In genomic region chr17:38871247-38871991, GRCh38 we compare ENCODE assay signal across 1 cellular context.
A peak's percentile ranks its signal among the peaks of the same experiment; 100 is the strongest.
TF ChIP-seq lines count a peak whose summit lies in the region.

No MANE protein-coding gene starts in this region.

TF ChIP-seq in K562, 482 proteins besides CTCF, POLR2A, EP300 and RAD21 (continued from another document and continues in another):
- no peak for TF ChIP-seq MLX (CRISPR knock-in tag; conservative IDR thresholded peaks at IDR 0.05)
- peak in 1 of 2 experiments; percentile 58; a peak in 3 of 4 replicates for TF ChIP-seq MNT (conservative IDR thresholded peaks at IDR 0.05)
- TF ChIP-seq MYBL2 (IDR thresholded peaks at IDR 0.05; ENCODE audit: low read depth): no peak
- TF ChIP-seq MYBL2 (CRISPR knock-in tag; IDR thresholded peaks at IDR 0.05; ENCODE audit: borderline replicate concordance): no peak
- peak; percentile 58; the same call in 1 of the 2 replicates for TF ChIP-seq POLR2AphosphoS5 (IDR thresholded peaks at IDR 0.05; ENCODE audit: control insufficient read depth, insufficient read depth, low read depth, low read length)
- no peak for TF ChIP-seq NONO (IDR thresholded peaks at IDR 0.05; ENCODE audit: low read depth in 2 of 2, low read length in 1 of 2)
- no peak for TF ChIP-seq IFI16 (CRISPR knock-in tag; IDR thresholded peaks at IDR 0.05)
- TF ChIP-seq RCOR1 (IDR thresholded peaks at IDR 0.05; ENCODE audit: borderline replicate concordance in 1 of 2, low read depth in 2 of 2, low read length in 2 of 2): peak in 1 of 2 experiments; percentile 87; a peak in 2 of 4 replicates
- peak; percentile 64; the same call in 1 of the 2 replicates for TF ChIP-seq CTBP1 (IDR thresholded peaks at IDR 0.05; ENCODE audit: borderline replicate concordance)
- peak; percentile 72 for TF ChIP-seq NFRKB (IDR thresholded peaks at IDR 0.05; ENCODE audit: low read depth)
- peak; percentile 37 to 53 for TF ChIP-seq MAZ (CRISPR knock-in tag; conservative IDR thresholded peaks at IDR 0.05 in 1 of 2, IDR thresholded peaks at IDR 0.05 in 1 of 2)
- TF ChIP-seq SLC30A9 (CRISPR knock-in tag; IDR thresholded peaks at IDR 0.05): no peak
- TF ChIP-seq PHB2 (IDR thresholded peaks at IDR 0.05; ENCODE audit: low read depth): no peak
- TF ChIP-seq ATF6 (CRISPR knock-in tag; IDR thresholded peaks at IDR 0.05): no peak
- TF ChIP-seq ZNF197 (CRISPR knock-in tag; IDR thresholded peaks at IDR 0.05; ENCODE audit: low read depth): no peak
- TF ChIP-seq CREBBP (IDR thresholded peaks at IDR 0.05; ENCODE audit: low read depth, low read length): no peak
- no peak for TF ChIP-seq NFIX (CRISPR knock-in tag; IDR thresholded peaks at IDR 0.05; ENCODE audit: low read depth)
- no peak for TF ChIP-seq SAP30 (IDR thresholded peaks at IDR 0.05; ENCODE audit: borderline replicate concordance, insufficient read depth, low read depth, low read length, poor library complexity, severe bottlenecking)
- no peak for TF ChIP-seq ZFPM2 (CRISPR knock-in tag; IDR thresholded peaks at IDR 0.05)
- no peak for TF ChIP-seq SNIP1 (IDR thresholded peaks at IDR 0.05; ENCODE audit: low read depth)
- TF ChIP-seq EGR1 (conservative IDR thresholded peaks at IDR 0.05): peak; percentile 70
- 0 out of 4 replicates have a peak, but pooled peaks of 1 of the 2 experiments have one; percentile 68 for TF ChIP-seq ARNT (IDR thresholded peaks at IDR 0.05)
- TF ChIP-seq MTA3 (IDR thresholded peaks at IDR 0.05; ENCODE audit: borderline replicate concordance): peak; percentile 75; the same call in 1 of the 2 replicates
- TF ChIP-seq NRF1 (conservative IDR thresholded peaks at IDR 0.05 in 1 of 2, IDR thresholded peaks at IDR 0.05 in 1 of 2): 0 out of 4 replicates have a peak, but pooled peaks have one; percentile 23 to 40
- TF ChIP-seq ZNF696 (CRISPR knock-in tag; conservative IDR thresholded peaks at IDR 0.05): no peak
- peak; percentile 83; the same call in 1 of the 2 replicates for TF ChIP-seq NFE2 (IDR thresholded peaks at IDR 0.05; ENCODE audit: low read depth)
- TF ChIP-seq RBFOX2 (IDR thresholded peaks at IDR 0.05; ENCODE audit: low read depth, low read length): peak; percentile 50; the same call in 1 of the 2 replicates
- TF ChIP-seq CBFA2T2 (conservative IDR thresholded peaks at IDR 0.05): 0 out of 2 replicates have a peak, but pooled peaks have one; percentile 14
- peak in 1 of 2 experiments; percentile 22 for TF ChIP-seq AFF1 (IDR thresholded peaks at IDR 0.05; ENCODE audit: low read depth in 1 of 2, partially characterized antibody in 2 of 2)
- TF ChIP-seq PHB (CRISPR knock-in tag; IDR thresholded peaks at IDR 0.05): no peak
- no peak for TF ChIP-seq CEBPG (CRISPR knock-in tag; IDR thresholded peaks at IDR 0.05)
- TF ChIP-seq CEBPG (tag; conservative IDR thresholded peaks at IDR 0.05 in 1 of 2, IDR thresholded peaks at IDR 0.05 in 1 of 2): no peak
- peak; percentile 94 for TF ChIP-seq ATF3 (IDR thresholded peaks at IDR 0.05)
- peak; percentile 75; the same call in 1 of the 2 replicates for TF ChIP-seq ATF3 (CRISPR knock-in tag; conservative IDR thresholded peaks at IDR 0.05)
- peak; percentile 57; the same call in 1 of the 2 replicates for TF ChIP-seq HDAC2 (IDR thresholded peaks at IDR 0.05)
- TF ChIP-seq PTBP1 (IDR thresholded peaks at IDR 0.05; ENCODE audit: low read depth, low read length): no peak
- TF ChIP-seq GATA2 (CRISPR knock-in tag; IDR thresholded peaks at IDR 0.05): no peak
- TF ChIP-seq SPI1 (IDR thresholded peaks at IDR 0.05; ENCODE audit: borderline replicate concordance, low read depth, low read length): 0 out of 2 replicates have a peak, but pooled peaks have one; percentile 56
- peak; percentile 92 for TF ChIP-seq DPF2 (IDR thresholded peaks at IDR 0.05)
- TF ChIP-seq DDX20 (tag; IDR thresholded peaks at IDR 0.05; ENCODE audit: low read depth): no peak
- TF ChIP-seq ATF1 (CRISPR knock-in tag; IDR thresholded peaks at IDR 0.05): no peak
- TF ChIP-seq ATF1 (tag; IDR thresholded peaks at IDR 0.05): peak; percentile 74
- no peak for TF ChIP-seq GTF2F1 (IDR thresholded peaks at IDR 0.05; ENCODE audit: low read depth, low read length)
- TF ChIP-seq ZNF175 (CRISPR knock-in tag; IDR thresholded peaks at IDR 0.05; ENCODE audit: low read depth): no peak
- TF ChIP-seq ZNF282 (CRISPR knock-in tag; IDR thresholded peaks at IDR 0.05): no peak
- no peak; the same call in 1 of the 2 replicates for TF ChIP-seq SP1 (CRISPR knock-in tag; IDR thresholded peaks at IDR 0.05)
- no peak for TF ChIP-seq RFX1 (IDR thresholded peaks at IDR 0.05)
- TF ChIP-seq ZNF436 (CRISPR knock-in tag; IDR thresholded peaks at IDR 0.05): no peak
- TF ChIP-seq POU5F1 (IDR thresholded peaks at IDR 0.05; ENCODE audit: borderline replicate concordance, low read depth, low read length, partially characterized antibody): no peak
- TF ChIP-seq SMARCE1 (IDR thresholded peaks at IDR 0.05): peak; percentile 86
- TF ChIP-seq HOXB6 (CRISPR knock-in tag; IDR thresholded peaks at IDR 0.05; ENCODE audit: borderline replicate concordance): no peak
- no peak for TF ChIP-seq ZNF785 (CRISPR knock-in tag; IDR thresholded peaks at IDR 0.05)
- TF ChIP-seq HLTF (IDR thresholded peaks at IDR 0.05): no peak; the same call in 1 of the 2 replicates
- TF ChIP-seq NBN (IDR thresholded peaks at IDR 0.05; ENCODE audit: low read depth): peak; percentile 56; the same call in 1 of the 2 replicates
- TF ChIP-seq SIN3A (IDR thresholded peaks at IDR 0.05; ENCODE audit: borderline replicate concordance in 2 of 2, control insufficient read depth in 1 of 2, low read depth in 2 of 2, low read length in 2 of 2): peak; percentile 22 to 31; a peak in 1 of 4 replicates
- no peak for TF ChIP-seq HNRNPUL1 (IDR thresholded peaks at IDR 0.05; ENCODE audit: low read length)
- TF ChIP-seq MBD2 (IDR thresholded peaks at IDR 0.05; ENCODE audit: borderline replicate concordance, low read depth): peak; percentile 53; the same call in 1 of the 2 replicates
- TF ChIP-seq JUND (IDR thresholded peaks at IDR 0.05; ENCODE audit: borderline replicate concordance, low read depth, low read length): peak; percentile 99
- peak; percentile 98; the same call in 2 of the 3 replicates for TF ChIP-seq JUND (tag; IDR thresholded peaks at IDR 0.05; ENCODE audit: borderline replicate concordance, low read depth, low read length)
- no peak for TF ChIP-seq ZBTB17 (CRISPR knock-in tag; IDR thresholded peaks at IDR 0.05)
- TF ChIP-seq BHLHE40 (IDR thresholded peaks at IDR 0.05; ENCODE audit: low read length): peak; percentile 20; the same call in 1 of the 2 replicates
- no peak for TF ChIP-seq ZNF77 (CRISPR knock-in tag; IDR thresholded peaks at IDR 0.05)
- TF ChIP-seq ZHX1 (conservative IDR thresholded peaks at IDR 0.05; ENCODE audit: low read length): no peak
